Comparison of ENCODE assay signal across 22 cellular contexts in the genomic region with DNA sequence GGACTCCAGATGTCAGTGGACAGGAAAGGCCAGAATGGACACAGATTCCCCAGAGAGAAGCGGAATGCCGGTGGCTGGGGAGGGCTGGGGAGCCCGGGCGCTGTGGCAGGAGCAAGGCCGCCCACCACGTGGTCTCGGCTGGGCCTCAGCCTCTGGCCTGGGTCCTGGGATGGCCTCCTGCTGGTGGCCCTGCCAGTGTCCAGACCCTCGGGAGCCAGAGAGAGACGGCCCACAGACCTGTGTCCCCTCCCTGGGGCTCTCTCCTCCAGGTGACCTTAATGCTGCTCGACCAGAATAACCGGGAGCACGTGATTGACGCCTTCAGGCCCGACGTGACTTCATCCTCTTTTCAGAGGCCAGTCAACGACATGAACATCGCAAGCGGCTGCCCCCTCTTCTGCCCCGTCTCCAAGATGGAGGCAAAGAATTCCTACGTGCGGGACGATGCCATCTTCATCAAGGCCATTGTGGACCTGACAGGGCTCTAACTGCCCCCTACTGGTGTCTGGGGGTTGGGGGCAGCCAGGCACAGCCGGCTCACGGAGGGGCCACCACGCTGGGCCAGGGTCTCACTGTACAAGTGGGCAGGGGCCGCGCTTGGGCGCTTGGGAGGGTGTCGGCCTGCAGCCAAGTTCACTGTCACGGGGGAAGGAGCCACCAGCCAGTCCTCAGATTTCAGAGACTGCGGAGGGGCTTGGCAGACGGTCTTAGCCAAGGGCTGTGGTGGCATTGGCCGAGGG. TPM values are rescaled to one million over a fixed set of nuclear protein-coding genes. Genes with fewer than 3 reads are reported as not detected.
DNase-seq lines count a peak whose midpoint lies in the region; ATAC-seq and TF ChIP-seq lines count a peak whose summit lies in the region.
"Had no signal": no experiment of that assay in that cellular context is flagged by ENCODE, and none has a peak within 500 bp of the region (broad histone marks: within the 10 kb centered on the region; RNA-seq: fewer than 3 reads in every experiment).

No MANE protein-coding gene starts in this region.

- H2AK5ac ChIP-seq in H9 (ENCODE audit: insufficient read length, low read length): no peak overlapping the region
- no peak overlapping the region for H2AK5ac ChIP-seq in mesenchymal stem cell (ENCODE audit: low read length, severe bottlenecking)

- no peaks in the 10 kb centered on the region for H3K79me2 ChIP-seq in H9 (ENCODE audit: insufficient read depth, low read length)

- no peak overlapping the region for H3K23ac ChIP-seq in H9 (ENCODE audit: insufficient read length, low read depth, low read length)
- no peak overlapping the region for H3K23ac ChIP-seq in mesenchymal stem cell (ENCODE audit: low read length in 2 of 2)

- TF ChIP-seq CTCF in GM10248 (IDR thresholded peaks at IDR 0.05; ENCODE audit: control extremely low read depth, extremely low read depth, low read depth, missing control alignments): peak; percentile 2
- TF ChIP-seq CTCF in H9 (conservative IDR thresholded peaks at IDR 0.05): no peak; the same call in 2 of the 3 replicates
- TF ChIP-seq CTCF in endodermal cell (conservative IDR thresholded peaks at IDR 0.05): peak; percentile 50
- no peak for TF ChIP-seq CTCF in psoas muscle (IDR thresholded peaks at IDR 0.05)

- H3K4me3 Mint-ChIP-seq in H9: no peak overlapping the region
- H3K4me3 Mint-ChIP-seq in endodermal cell: no peak overlapping the region
- H3K4me3 Mint-ChIP-seq: activated CD4-positive, alpha-beta memory T cell treated with anti-CD3 and anti-CD28 coated beads, Interleukin-2, amount 10 ng/mL, durations not matched to agents 7 days and 5 days; activated naive CD8-positive, alpha-beta T cell treated with anti-CD3 and anti-CD28 coated beads for 36 hours; activated T-cell treated with anti-CD3 and anti-CD28 coated beads, Interleukin-2, amount 50 U/mL, for 72 hours; B cell had no signal

- H3K36me3 ChIP-seq in endodermal cell (ENCODE audit: control insufficient read depth, insufficient read depth, low read length): peaks cover 46% of the 10 kb centered on the region
- peaks cover 0 to 46% of the 10 kb centered on the region in 2 donors for H3K36me3 ChIP-seq in psoas muscle (ENCODE audit: insufficient read depth in 1 of 2, low read depth in 1 of 2)
- H3K36me3 ChIP-seq in H7 (replicated peaks; ENCODE audit: control insufficient read depth, insufficient read depth, low read length): peaks cover 20% of the 10 kb centered on the region
- H3K36me3 ChIP-seq in mesenchymal stem cell (ENCODE audit: control insufficient read depth in 1 of 2, insufficient read depth in 2 of 2, low read depth in 1 of 2, low read length in 2 of 2): peaks cover 30 to 65% of the 10 kb centered on the region in 2 experiments

- CTCF ChIA-PET in GM10248 (lab: Yijun Ruan, JAX): no interaction called here

- no peaks in the 10 kb centered on the region for H3K23me2 ChIP-seq in H9 (ENCODE audit: insufficient read length, low read depth, low read length, poor library complexity, severe bottlenecking)

- H3K4me2 ChIP-seq in H9 (ENCODE audit: insufficient read depth, insufficient read length, low read length): no peak overlapping the region
- no peak overlapping the region for H3K4me2 ChIP-seq in mesenchymal stem cell (ENCODE audit: low read length, poor library complexity, severe bottlenecking)

- H4K8ac ChIP-seq in H9 (replicated peaks; ENCODE audit: insufficient read length, low read depth, low read length) (no peak overlapping the region), mesenchymal stem cell (ENCODE audit: low read length) (no peak overlapping the region)

- H4K20me1 ChIP-seq in H9 (ENCODE audit: control insufficient read depth, insufficient read depth, insufficient read length): no peaks in the 10 kb centered on the region

- H3K4me1 ChIP-seq in H9 (ENCODE audit: insufficient read depth, low read length) (no peaks in the 10 kb centered on the region), endodermal cell (ENCODE audit: control insufficient read depth, insufficient read depth, low read length) (no peaks in the 10 kb centered on the region), psoas muscle (peaks cover 56% of the 10 kb centered on the region), mesenchymal stem cell (ENCODE audit: control insufficient read depth, insufficient read depth, low read depth, low read length) (peaks cover 8% of the 10 kb centered on the region)
- H3K4me1 ChIP-seq: HAP-1, pancreas had no signal

- H2BK15ac ChIP-seq in H9 (ENCODE audit: low read depth, low read length) (no peak overlapping the region), mesenchymal stem cell (ENCODE audit: low read depth, poor library complexity, severe bottlenecking) (no peak overlapping the region)

- POLR2A ChIA-PET in GM10248 (lab: Yijun Ruan, JAX): no interaction called here

- H3K9me3 Mint-ChIP-seq in H9 (no peaks in the 10 kb centered on the region), endodermal cell (no peaks in the 10 kb centered on the region)
- H3K9me3 Mint-ChIP-seq: activated CD4-positive, alpha-beta memory T cell treated with anti-CD3 and anti-CD28 coated beads, Interleukin-2, amount 10 ng/mL, durations not matched to agents 7 days and 5 days; activated naive CD8-positive, alpha-beta T cell treated with anti-CD3 and anti-CD28 coated beads for 36 hours; activated T-cell treated with anti-CD3 and anti-CD28 coated beads, Interleukin-2, amount 50 U/mL, for 72 hours had no signal

- H3K4me1 Mint-ChIP-seq in H9 (no peaks in the 10 kb centered on the region), endodermal cell (no peaks in the 10 kb centered on the region)
- H3K4me1 Mint-ChIP-seq: activated naive CD8-positive, alpha-beta T cell treated with anti-CD3 and anti-CD28 coated beads for 36 hours; B cell had no signal

- H2BK120ac ChIP-seq in H9 (ENCODE audit: low read depth, low read length, poor library complexity, severe bottlenecking) (no peak overlapping the region), mesenchymal stem cell (ENCODE audit: low read depth, low read length) (no peak overlapping the region)

- H3K4ac ChIP-seq in H9 (ENCODE audit: low read depth, low read length) (no peak overlapping the region), mesenchymal stem cell (ENCODE audit: low read depth in 1 of 2, low read length in 2 of 2) (no peak overlapping the region)

- H3K27ac ChIP-seq in H9 (ENCODE audit: insufficient read length, low read depth, low read length): no peak overlapping the region
- H3K27ac ChIP-seq in endodermal cell (ENCODE audit: low read depth, low read length): no peak overlapping the region
- peak overlapping the region; percentile 98 for H3K27ac ChIP-seq in psoas muscle
- no peak overlapping the region for H3K27ac ChIP-seq in mesenchymal stem cell (ENCODE audit: low read length, poor library complexity, severe bottlenecking)
- H3K27ac ChIP-seq: HL-60, pancreas had no signal

- no peak overlapping the region for H3K14ac ChIP-seq in H9 (ENCODE audit: insufficient read depth, low read length)
- no peak overlapping the region for H3K14ac ChIP-seq in mesenchymal stem cell (ENCODE audit: low read length in 2 of 2)

- ATAC-seq in psoas muscle: no peak
- ATAC-seq: activated T-cell treated with anti-CD3 and anti-CD28 coated beads, Interleukin-2, amount 50 U/mL, for 72 hours had no signal

- no peak overlapping the region for H3K18ac ChIP-seq in H9 (ENCODE audit: insufficient read length, low read depth, low read length)
- no peak overlapping the region for H3K18ac ChIP-seq in mesenchymal stem cell (ENCODE audit: low read depth in 1 of 2, low read length in 2 of 2)

- no peak overlapping the region for H4K5ac ChIP-seq in H9 (ENCODE audit: insufficient read length, low read depth, low read length)

- intact Hi-C loops in psoas muscle (cut with DNase I): loop anchor here (5.0 kb wide), 3 partner anchors 58 to 78 kb away; partner anchors contain the start of genes EDF1 (in 1 of the 2), MAMDC4 (in 1 of the 2) and PHPT1 (in 1 of the 2)

- H3K4me3 ChIP-seq in endodermal cell (ENCODE audit: low read length) (no peak overlapping the region), psoas muscle (no peak overlapping the region), H7 (ENCODE audit: insufficient read depth, low read depth, low read length) (no peak overlapping the region), mesenchymal stem cell (ENCODE audit: insufficient read depth in 1 of 2, low read depth in 1 of 2, low read length in 2 of 2) (no peak overlapping the region)
- H3K4me3 ChIP-seq: HAP-1, lung, pancreas had no signal

- no peak overlapping the region for H3K9ac ChIP-seq in H9 (ENCODE audit: extremely low read depth, insufficient read length, low read length)
- no peak overlapping the region for H3K9ac ChIP-seq in endodermal cell (ENCODE audit: extremely low read depth, low read length, poor library complexity, severe bottlenecking)
- no peak overlapping the region for H3K9ac ChIP-seq in mesenchymal stem cell (ENCODE audit: low read length)

- WGBS in H9 (ENCODE audit: extremely low coverage, insufficient read length, low lambda C conversion rate): no CpG with 5 or more reads among the region's 33 CpGs
- WGBS in endodermal cell (ENCODE audit: insufficient coverage in 1 of 2, insufficient read length in 1 of 2), 2 experiments: 93 to 94% methylated on average over 26 to 33 of the region's 33 CpGs
- 66 to 72% (median 70%) methylated on average over 33 of the region's 33 CpGs for WGBS in psoas muscle, 3 donors
- 90% methylated on average over 33 of the region's 33 CpGs for WGBS in mesenchymal stem cell

- H3K27ac Mint-ChIP-seq in H9 (no peak overlapping the region), endodermal cell (no peak overlapping the region)
- H3K27ac Mint-ChIP-seq: activated CD4-positive, alpha-beta memory T cell treated with anti-CD3 and anti-CD28 coated beads, Interleukin-2, amount 10 ng/mL, durations not matched to agents 7 days and 5 days; activated naive CD8-positive, alpha-beta T cell treated with anti-CD3 and anti-CD28 coated beads for 36 hours; activated T-cell treated with anti-CD3 and anti-CD28 coated beads, Interleukin-2, amount 50 U/mL, for 72 hours; B cell had no signal

- no peak overlapping the region for H2BK12ac ChIP-seq in H9 (ENCODE audit: insufficient read length, low read depth, low read length)
- H2BK12ac ChIP-seq in mesenchymal stem cell (ENCODE audit: low read length in 2 of 2): no peak overlapping the region

- H3K56ac ChIP-seq in H9 (ENCODE audit: insufficient read length, low read depth, low read length): no peak overlapping the region

- no peak overlapping the region for H2BK20ac ChIP-seq in H9 (ENCODE audit: low read depth, low read length, poor library complexity, severe bottlenecking)

- no peak overlapping the region for H2AFZ ChIP-seq in H9 (ENCODE audit: low read length)
- no peak overlapping the region for H2AFZ ChIP-seq in mesenchymal stem cell (ENCODE audit: low read depth, low read length)

- DNase-seq in GM10248 (ENCODE audit: extremely low spot score) (no peak), H9 (peak; percentile 32), endodermal cell (no peak), psoas muscle (no peak), NCI-H128 (lab: John Stamatoyannopoulos, UW; ENCODE audit: unreplicated experiment) (no peak), H7 (no peak), mesenchymal stem cell (no peak), SW 1271 (lab: John Stamatoyannopoulos, UW) (no peak)
- DNase-seq: activated CD4-positive, alpha-beta memory T cell treated with anti-CD3 and anti-CD28 coated beads, Interleukin-2, amount 10 ng/mL, durations not matched to agents 7 days and 5 days; activated naive CD8-positive, alpha-beta T cell treated with anti-CD3 and anti-CD28 coated beads for 36 hours; activated T-cell treated with anti-CD3 and anti-CD28 coated beads, Interleukin-2, amount 50 U/mL, for 72 hours; KG1; NCI-H2081; NCI-H446 treated with DMSO at 0.1 percent for 48 hours; NK-92 treated with Interleukin-12 subunit alpha and Interleukin-12 subunit beta, amount 100 ng/mL, for 24 hours; SHP77; T-helper 1 cell had no signal

- no peak overlapping the region for H3T11ph ChIP-seq in H9 (ENCODE audit: low read length)

- no peak overlapping the region for H4K91ac ChIP-seq in H9 (ENCODE audit: insufficient read length, low read depth, low read length)
- no peak overlapping the region for H4K91ac ChIP-seq in mesenchymal stem cell (ENCODE audit: low read length)

- H3K27me3 ChIP-seq in H9 (ENCODE audit: insufficient read depth, low read length): no peaks in the 10 kb centered on the region
- H3K27me3 ChIP-seq in endodermal cell (ENCODE audit: control insufficient read depth, insufficient read depth, low read length, poor library complexity, severe bottlenecking): no peaks in the 10 kb centered on the region
- H3K27me3 ChIP-seq in psoas muscle (ENCODE audit: insufficient read depth in 3 of 3, low read length in 2 of 3): no peaks in the 10 kb centered on the region
- no peaks in the 10 kb centered on the region for H3K27me3 ChIP-seq in H7 (ENCODE audit: control insufficient read depth, insufficient read depth, low read length)
- H3K27me3 ChIP-seq in mesenchymal stem cell (ENCODE audit: control insufficient read depth in 1 of 2, insufficient read depth in 1 of 2, low read length in 2 of 2): no peaks in the 10 kb centered on the region
- H3K27me3 ChIP-seq: pancreas had no signal

- H3K79me1 ChIP-seq in H9 (ENCODE audit: insufficient read depth, low read depth, low read length, poor library complexity, severe bottlenecking): no peaks in the 10 kb centered on the region
- peaks cover 20% of the 10 kb centered on the region for H3K79me1 ChIP-seq in mesenchymal stem cell (replicated peaks; ENCODE audit: low read length, poor library complexity, severe bottlenecking)

- H3K27me3 Mint-ChIP-seq in H9 (ENCODE audit: low read depth) (no peaks in the 10 kb centered on the region), endodermal cell (ENCODE audit: insufficient read depth) (no peaks in the 10 kb centered on the region)
- H3K27me3 Mint-ChIP-seq: activated CD4-positive, alpha-beta memory T cell treated with anti-CD3 and anti-CD28 coated beads, Interleukin-2, amount 10 ng/mL, durations not matched to agents 7 days and 5 days; activated naive CD8-positive, alpha-beta T cell treated with anti-CD3 and anti-CD28 coated beads for 36 hours; B cell had no signal

- no peaks in the 10 kb centered on the region for H3K9me3 ChIP-seq in H9 (ENCODE audit: control insufficient read depth, low read depth, low read length)
- no peaks in the 10 kb centered on the region for H3K9me3 ChIP-seq in endodermal cell (ENCODE audit: control insufficient read depth, low read length)
- no peaks in the 10 kb centered on the region for H3K9me3 ChIP-seq in psoas muscle
- H3K9me3 ChIP-seq in mesenchymal stem cell (ENCODE audit: control insufficient read depth, low read length): no peaks in the 10 kb centered on the region
- H3K9me3 ChIP-seq: HAP-1, pancreas had no signal

- H3K36me3 Mint-ChIP-seq in H9 (ENCODE audit: insufficient read depth in 1 of 3, low read depth in 3 of 3) (peaks cover 18 to 67% (median 55%) of the 10 kb centered on the region in 3 experiments; a peak in 6 of 7 replicates), endodermal cell (ENCODE audit: low read depth) (peaks cover 38% of the 10 kb centered on the region)

- H2BK5ac ChIP-seq in H9 (ENCODE audit: insufficient read length, low read length) (no peak overlapping the region), mesenchymal stem cell (ENCODE audit: low read depth, low read length, poor library complexity, severe bottlenecking) (no peak overlapping the region)

RNA-seq across cellular contexts. Expression of gene FBXW5, which starts 19.0 kb away (rescaled TPM):
- total RNA-seq in H9 (2021): 62.2 and 65.0 TPM in 2 replicates
- total RNA-seq in endodermal cell: 10 to 100 TPM; 64.2 to 76.5 TPM
- polyA plus RNA-seq in endodermal cell (2013, experiment 1 of 2): 50.4 TPM
- polyA plus RNA-seq in endodermal cell (2013, experiment 2 of 2): 46.9 TPM
- 100 to 1,000 TPM; 135 to 236 (median 171) TPM for total RNA-seq in psoas muscle
- 100 to 1,000 TPM; 202 to 261 (median 213) TPM for polyA plus RNA-seq in psoas muscle
- 97.5 and 105 TPM in 2 replicates for total RNA-seq in H7 (2014; rRNA removed; shearing (Covaris generic))
- 58.2 TPM for polyA plus RNA-seq in mesenchymal stem cell (2013, experiment 1 of 2)
- polyA plus RNA-seq in mesenchymal stem cell (2013, experiment 2 of 2): 59.5 TPM

RNA-seq across cellular contexts. Expression of gene C8G, which starts 19.5 kb away (rescaled TPM):
- 0.96 and 1.3 TPM in 2 replicates for total RNA-seq in H9 (2021)
- 1 to 10 TPM; 1.2 to 1.6 TPM for total RNA-seq in endodermal cell
- polyA plus RNA-seq in endodermal cell (2013, experiment 1 of 2): not detected
- polyA plus RNA-seq in endodermal cell (2013, experiment 2 of 2): not detected
- 1 to 10 TPM; 1.7 to 7.9 (median 5.9) TPM for total RNA-seq in psoas muscle
- polyA plus RNA-seq in psoas muscle: 1 to 10 TPM; 3.4 to 6.0 (median 4.5) TPM
- not detected in 2 replicates for total RNA-seq in H7 (2014; rRNA removed; shearing (Covaris generic))
- polyA plus RNA-seq in mesenchymal stem cell (2013, experiment 1 of 2): 0.55 TPM
- 0.55 TPM for polyA plus RNA-seq in mesenchymal stem cell (2013, experiment 2 of 2)

RNA-seq across cellular contexts. Expression of gene LCN12, which starts 26.5 kb away (rescaled TPM):
- total RNA-seq in H9 (2021) (2.1 and 4.5 TPM in 2 replicates), endodermal cell (1 to 10 TPM; 2.1 to 4.4 TPM), psoas muscle (1 to 10 TPM in 1 of 4 donors, under 1 TPM in 2, not detected in 1; 0.38 to 1.5 (median 0.48) TPM)
- polyA plus RNA-seq in endodermal cell (2013, experiment 1 of 2): 0.85 TPM
- polyA plus RNA-seq in endodermal cell (2013, experiment 2 of 2): 0.41 TPM
- under 1 TPM; 0.06 to 0.17 (median 0.13) TPM for polyA plus RNA-seq in psoas muscle
- 0.38 and 2.9 TPM in 2 replicates for total RNA-seq in H7 (2014; rRNA removed; shearing (Covaris generic))
- 0.07 TPM for polyA plus RNA-seq in mesenchymal stem cell (2013, experiment 1 of 2)
- 0.07 TPM for polyA plus RNA-seq in mesenchymal stem cell (2013, experiment 2 of 2)

RNA-seq across cellular contexts. Expression of gene TRAF2, which starts 39.3 kb away (rescaled TPM):
- 48.8 and 49.2 TPM in 2 replicates for total RNA-seq in H9 (2021)
- total RNA-seq in endodermal cell: 10 to 100 TPM; 45.9 to 55.1 TPM
- polyA plus RNA-seq in endodermal cell (2013, experiment 1 of 2): 20.1 TPM
- polyA plus RNA-seq in endodermal cell (2013, experiment 2 of 2): 20.4 TPM
- 10 to 100 TPM in 2 of 4 donors, 1 to 10 TPM in 2; 5.4 to 13.2 (median 9.4) TPM for total RNA-seq in psoas muscle
- 10 to 100 TPM in 2 of 3 donors, 1 to 10 TPM in 1; 8.6 to 15.9 (median 11.1) TPM for polyA plus RNA-seq in psoas muscle
- total RNA-seq in H7 (2014; rRNA removed; shearing (Covaris generic)): 40.9 and 48.6 TPM in 2 replicates
- polyA plus RNA-seq in mesenchymal stem cell (2013, experiment 1 of 2): 5.3 TPM
- polyA plus RNA-seq in mesenchymal stem cell (2013, experiment 2 of 2): 4.8 TPM

RNA-seq across cellular contexts. Expression of gene PTGDS, which starts 51.7 kb away (rescaled TPM):
- total RNA-seq in H9 (2021): 3.6 and 4.8 TPM in 2 replicates
- 10 to 100 TPM; 13.8 to 22.1 TPM for total RNA-seq in endodermal cell
- polyA plus RNA-seq in endodermal cell (2013, experiment 1 of 2): 2.4 TPM
- 2.3 TPM for polyA plus RNA-seq in endodermal cell (2013, experiment 2 of 2)
- total RNA-seq in psoas muscle: 100 to 1,000 TPM in 1 of 4 donors, 10 to 100 TPM in 3; 23.3 to 130 (median 74.3) TPM
- polyA plus RNA-seq in psoas muscle: 10 to 100 TPM; 29.9 to 37.9 (median 37.8) TPM
- total RNA-seq in H7 (2014; rRNA removed; shearing (Covaris generic)): 1.3 and 2.0 TPM in 2 replicates
- polyA plus RNA-seq in mesenchymal stem cell (2013, experiment 1 of 2): 172 TPM
- 175 TPM for polyA plus RNA-seq in mesenchymal stem cell (2013, experiment 2 of 2)
- total RNA-seq: activated naive CD8-positive, alpha-beta T cell treated with anti-CD3 and anti-CD28 coated beads for 36 hours; activated T-cell treated with anti-CD3 and anti-CD28 coated beads, Interleukin-2, amount 50 U/mL, for 72 hours; B cell had no signal

Comparison
In these comparisons a context has a peak if more than half of its experiments do, and no peak if none do; other contexts are left out.
1. CTCF ChIP-seq: peak in GM10248 (single experiment) and endodermal cell (single experiment); none in H9 (single experiment) and psoas muscle (single experiment).